In the genomic region with DNA sequence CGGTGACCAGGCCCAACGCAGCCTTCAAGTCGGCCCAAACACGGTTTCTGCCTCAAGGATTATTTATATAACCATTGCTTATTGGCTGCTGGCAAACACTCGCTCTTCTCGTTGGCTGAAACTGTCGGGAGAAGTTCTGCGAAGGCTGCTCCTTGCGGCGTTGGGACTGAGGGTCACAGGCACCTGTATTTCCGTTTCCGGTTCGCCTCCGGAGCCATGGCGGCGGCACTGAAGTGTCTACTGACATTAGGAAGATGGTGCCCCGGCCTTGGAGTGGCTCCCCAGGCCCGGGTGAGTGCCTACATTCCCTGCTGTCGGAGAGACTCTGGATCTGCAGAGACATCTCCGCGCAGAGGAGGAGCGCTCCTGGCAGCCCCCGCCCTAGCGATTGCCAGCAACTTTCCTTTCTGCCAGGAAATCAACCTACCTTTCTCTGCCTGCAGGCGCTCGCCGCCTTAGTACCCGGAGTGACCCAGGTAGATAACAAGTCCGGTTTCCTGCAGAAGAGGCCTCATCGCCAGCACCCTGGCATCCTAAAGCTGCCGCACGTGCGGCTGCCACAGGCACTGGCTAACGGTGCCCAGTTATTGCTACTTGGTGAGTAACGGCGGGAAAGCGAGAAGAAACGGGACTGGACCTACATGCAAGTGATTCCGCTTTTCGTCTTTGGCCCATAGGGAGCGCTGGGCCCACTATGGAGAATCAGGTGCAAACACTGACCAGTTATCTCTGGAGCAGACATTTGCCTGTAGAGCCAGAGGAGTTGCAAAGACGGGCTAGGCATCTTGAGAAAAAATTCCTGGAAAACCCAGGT, we compare ENCODE assay signal across 1 cellular context.
TF ChIP-seq lines count a peak whose summit lies in the region.

TSS of gene METTL17 (plus strand) at position 194 of the 814 bp plus-strand sequence. CDS start at position 217, 23 bp downstream.

TF ChIP-seq in HepG2, 621 proteins besides CTCF, POLR2A, EP300 and RAD21 (continued from another document and continues in another):
- TF ChIP-seq ZKSCAN8 (CRISPR knock-in tag; IDR thresholded peaks at IDR 0.05; ENCODE audit: borderline replicate concordance) (no peak), NKX3-1 (CRISPR knock-in tag; IDR thresholded peaks at IDR 0.05) (0 out of 2 replicates have a peak, but pooled peaks have one; percentile 50), BORCS8-MEF2B (CRISPR knock-in tag; IDR thresholded peaks at IDR 0.05) (peak; percentile 77; the same call in 1 of the 2 replicates), ZKSCAN1 (IDR thresholded peaks at IDR 0.05; ENCODE audit: low read length) (no peak), FOXA3 (CRISPR knock-in tag; IDR thresholded peaks at IDR 0.05) (peak; percentile 17; the same call in 1 of the 2 replicates), JDP2 (CRISPR knock-in tag; IDR thresholded peaks at IDR 0.05; ENCODE audit: borderline replicate concordance) (no peak), FOXM1 (CRISPR knock-in tag; IDR thresholded peaks at IDR 0.05) (no peak), ZFP36 (IDR thresholded peaks at IDR 0.05; ENCODE audit: borderline replicate concordance, low read depth, low read length, partially characterized antibody) (no peak), SP2 (CRISPR knock-in tag; IDR thresholded peaks at IDR 0.05) (peak; percentile 70), SMARCC2 (IDR thresholded peaks at IDR 0.05) (no peak), SOX5 (CRISPR knock-in tag; IDR thresholded peaks at IDR 0.05; ENCODE audit: borderline replicate concordance) (0 out of 2 replicates have a peak, but pooled peaks have one; percentile 21), RXRA (CRISPR knock-in tag; IDR thresholded peaks at IDR 0.05) (peak; percentile 40; the same call in 1 of the 2 replicates), PLRG1 (conservative IDR thresholded peaks at IDR 0.05) (no peak), KMT2A (CRISPR knock-in tag; IDR thresholded peaks at IDR 0.05) (0 out of 2 replicates have a peak, but pooled peaks have one; percentile 47), ZNF205 (CRISPR knock-in tag; IDR thresholded peaks at IDR 0.05) (peak; percentile 45; the same call in 1 of the 2 replicates), IRF1 (CRISPR knock-in tag; IDR thresholded peaks at IDR 0.05; ENCODE audit: low read depth) (no peak), GTF3A (CRISPR knock-in tag; conservative IDR thresholded peaks at IDR 0.05) (no peak), CHD2 (IDR thresholded peaks at IDR 0.05; ENCODE audit: low read depth, low read length) (peak; percentile 64), ZSCAN12 (CRISPR knock-in tag; IDR thresholded peaks at IDR 0.05) (0 out of 2 replicates have a peak, but pooled peaks have one; percentile 18), ZNF740 (CRISPR knock-in tag; IDR thresholded peaks at IDR 0.05) (0 out of 2 replicates have a peak, but pooled peaks have one; percentile 27), CEBPG (CRISPR knock-in tag; IDR thresholded peaks at IDR 0.05) (peak; percentile 29; the same call in 1 of the 2 replicates), PITX1 (CRISPR knock-in tag; IDR thresholded peaks at IDR 0.05) (peak; percentile 71; the same call in 1 of the 2 replicates), ZNF780A (CRISPR knock-in tag; IDR thresholded peaks at IDR 0.05) (no peak), BHLHE40 (IDR thresholded peaks at IDR 0.05; ENCODE audit: low read length) (peak; percentile 44; the same call in 1 of the 2 replicates), ZNF12 (CRISPR knock-in tag; IDR thresholded peaks at IDR 0.05) (no peak), MYPOP (CRISPR knock-in tag; IDR thresholded peaks at IDR 0.05) (no peak; the same call in 1 of the 2 replicates), MTA3 (CRISPR knock-in tag; IDR thresholded peaks at IDR 0.05) (no peak), TFDP1 (CRISPR knock-in tag; IDR thresholded peaks at IDR 0.05; ENCODE audit: borderline replicate concordance) (peak; percentile 74), TEF (CRISPR knock-in tag; IDR thresholded peaks at IDR 0.05) (no peak), ASH2L (IDR thresholded peaks at IDR 0.05; ENCODE audit: insufficient read length, low read depth, low read length) (peak; percentile 93), IRF2 (CRISPR knock-in tag; IDR thresholded peaks at IDR 0.05) (no peak), ZNF549 (CRISPR knock-in tag; IDR thresholded peaks at IDR 0.05) (no peak), POGZ (CRISPR knock-in tag; IDR thresholded peaks at IDR 0.05) (peak; percentile 54; the same call in 1 of the 2 replicates), GATAD1 (CRISPR knock-in tag; IDR thresholded peaks at IDR 0.05) (peak; percentile 96), ZNF788 (CRISPR knock-in tag; IDR thresholded peaks at IDR 0.05; ENCODE audit: borderline replicate concordance) (peak; percentile 77; the same call in 1 of the 2 replicates), SETDB1 (CRISPR knock-in tag; IDR thresholded peaks at IDR 0.05; ENCODE audit: borderline replicate concordance) (peak; percentile 78; the same call in 1 of the 2 replicates), ZC3H4 (CRISPR knock-in tag; IDR thresholded peaks at IDR 0.05; ENCODE audit: borderline replicate concordance) (no peak), KLF15 (CRISPR knock-in tag; IDR thresholded peaks at IDR 0.05; ENCODE audit: borderline replicate concordance) (0 out of 2 replicates have a peak, but pooled peaks have one; percentile 7), TBX3 (IDR thresholded peaks at IDR 0.05; ENCODE audit: borderline replicate concordance) (no peak), ZNF672 (CRISPR knock-in tag; IDR thresholded peaks at IDR 0.05) (no peak), ZNF749 (CRISPR knock-in tag; IDR thresholded peaks at IDR 0.05; ENCODE audit: borderline replicate concordance) (no peak), SOX13 (IDR thresholded peaks at IDR 0.05) (no peak), SOX13 (CRISPR knock-in tag; conservative IDR thresholded peaks at IDR 0.05 in 1 of 2, IDR thresholded peaks at IDR 0.05 in 1 of 2) (peak in 1 of 2 experiments; percentile 20; a peak in 1 of 4 replicates), PHB2 (IDR thresholded peaks at IDR 0.05; ENCODE audit: partially characterized antibody) (no peak)
- TF ChIP-seq, protein P1, sequence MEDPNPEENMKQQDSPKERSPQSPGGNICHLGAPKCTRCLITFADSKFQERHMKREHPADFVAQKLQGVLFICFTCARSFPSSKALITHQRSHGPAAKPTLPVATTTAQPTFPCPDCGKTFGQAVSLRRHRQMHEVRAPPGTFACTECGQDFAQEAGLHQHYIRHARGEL (CRISPR knock-in tag; IDR thresholded peaks at IDR 0.05) = 0 out of 2 replicates have a peak, but pooled peaks have one; percentile 24
- TF ChIP-seq, protein P2, sequence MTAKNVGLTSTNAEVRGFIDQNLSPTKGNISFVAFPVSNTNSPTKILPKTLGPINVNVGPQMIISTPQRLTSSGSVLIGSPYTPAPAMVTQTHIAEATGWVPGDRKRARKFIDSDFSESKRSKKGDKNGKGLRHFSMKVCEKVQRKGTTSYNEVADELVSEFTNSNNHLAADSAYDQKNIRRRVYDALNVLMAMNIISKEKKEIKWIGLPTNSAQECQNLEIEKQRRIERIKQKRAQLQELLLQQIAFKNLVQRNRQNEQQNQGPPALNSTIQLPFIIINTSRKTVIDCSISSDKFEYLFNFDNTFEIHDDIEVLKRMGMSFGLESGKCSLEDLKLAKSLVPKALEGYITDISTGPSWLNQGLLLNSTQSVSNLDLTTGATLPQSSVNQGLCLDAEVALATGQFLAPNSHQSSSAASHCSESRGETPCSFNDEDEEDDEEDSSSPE (CRISPR knock-in tag; IDR thresholded peaks at IDR 0.05) = peak; percentile 56; the same call in 1 of the 2 replicates
- TF ChIP-seq, protein P3, sequence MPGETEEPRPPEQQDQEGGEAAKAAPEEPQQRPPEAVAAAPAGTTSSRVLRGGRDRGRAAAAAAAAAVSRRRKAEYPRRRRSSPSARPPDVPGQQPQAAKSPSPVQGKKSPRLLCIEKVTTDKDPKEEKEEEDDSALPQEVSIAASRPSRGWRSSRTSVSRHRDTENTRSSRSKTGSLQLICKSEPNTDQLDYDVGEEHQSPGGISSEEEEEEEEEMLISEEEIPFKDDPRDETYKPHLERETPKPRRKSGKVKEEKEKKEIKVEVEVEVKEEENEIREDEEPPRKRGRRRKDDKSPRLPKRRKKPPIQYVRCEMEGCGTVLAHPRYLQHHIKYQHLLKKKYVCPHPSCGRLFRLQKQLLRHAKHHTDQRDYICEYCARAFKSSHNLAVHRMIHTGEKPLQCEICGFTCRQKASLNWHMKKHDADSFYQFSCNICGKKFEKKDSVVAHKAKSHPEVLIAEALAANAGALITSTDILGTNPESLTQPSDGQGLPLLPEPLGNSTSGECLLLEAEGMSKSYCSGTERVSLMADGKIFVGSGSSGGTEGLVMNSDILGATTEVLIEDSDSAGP (CRISPR knock-in tag; IDR thresholded peaks at IDR 0.05; ENCODE audit: borderline replicate concordance) = peak; percentile 92
- TF ChIP-seq, protein P4, sequence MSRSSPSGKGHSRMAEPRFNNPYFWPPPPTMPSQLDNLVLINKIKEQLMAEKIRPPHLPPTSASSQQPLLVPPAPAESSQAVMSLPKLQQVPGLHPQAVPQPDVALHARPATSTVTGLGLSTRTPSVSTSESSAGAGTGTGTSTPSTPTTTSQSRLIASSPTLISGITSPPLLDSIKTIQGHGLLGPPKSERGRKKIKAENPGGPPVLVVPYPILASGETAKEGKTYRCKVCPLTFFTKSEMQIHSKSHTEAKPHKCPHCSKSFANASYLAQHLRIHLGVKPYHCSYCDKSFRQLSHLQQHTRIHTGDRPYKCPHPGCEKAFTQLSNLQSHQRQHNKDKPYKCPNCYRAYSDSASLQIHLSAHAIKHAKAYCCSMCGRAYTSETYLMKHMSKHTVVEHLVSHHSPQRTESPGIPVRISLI (CRISPR knock-in tag; IDR thresholded peaks at IDR 0.05; ENCODE audit: borderline replicate concordance) = no peak
- TF ChIP-seq, protein P5, sequence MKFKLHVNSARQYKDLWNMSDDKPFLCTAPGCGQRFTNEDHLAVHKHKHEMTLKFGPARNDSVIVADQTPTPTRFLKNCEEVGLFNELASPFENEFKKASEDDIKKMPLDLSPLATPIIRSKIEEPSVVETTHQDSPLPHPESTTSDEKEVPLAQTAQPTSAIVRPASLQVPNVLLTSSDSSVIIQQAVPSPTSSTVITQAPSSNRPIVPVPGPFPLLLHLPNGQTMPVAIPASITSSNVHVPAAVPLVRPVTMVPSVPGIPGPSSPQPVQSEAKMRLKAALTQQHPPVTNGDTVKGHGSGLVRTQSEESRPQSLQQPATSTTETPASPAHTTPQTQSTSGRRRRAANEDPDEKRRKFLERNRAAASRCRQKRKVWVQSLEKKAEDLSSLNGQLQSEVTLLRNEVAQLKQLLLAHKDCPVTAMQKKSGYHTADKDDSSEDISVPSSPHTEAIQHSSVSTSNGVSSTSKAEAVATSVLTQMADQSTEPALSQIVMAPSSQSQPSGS (CRISPR knock-in tag; IDR thresholded peaks at IDR 0.05) = peak; percentile 43; the same call in 1 of the 2 replicates
- TF ChIP-seq, protein P6, sequence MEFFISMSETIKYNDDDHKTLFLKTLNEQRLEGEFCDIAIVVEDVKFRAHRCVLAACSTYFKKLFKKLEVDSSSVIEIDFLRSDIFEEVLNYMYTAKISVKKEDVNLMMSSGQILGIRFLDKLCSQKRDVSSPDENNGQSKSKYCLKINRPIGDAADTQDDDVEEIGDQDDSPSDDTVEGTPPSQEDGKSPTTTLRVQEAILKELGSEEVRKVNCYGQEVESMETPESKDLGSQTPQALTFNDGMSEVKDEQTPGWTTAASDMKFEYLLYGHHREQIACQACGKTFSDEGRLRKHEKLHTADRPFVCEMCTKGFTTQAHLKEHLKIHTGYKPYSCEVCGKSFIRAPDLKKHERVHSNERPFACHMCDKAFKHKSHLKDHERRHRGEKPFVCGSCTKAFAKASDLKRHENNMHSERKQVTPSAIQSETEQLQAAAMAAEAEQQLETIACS (CRISPR knock-in tag; IDR thresholded peaks at IDR 0.05) = no peak
- TF ChIP-seq, protein P7, sequence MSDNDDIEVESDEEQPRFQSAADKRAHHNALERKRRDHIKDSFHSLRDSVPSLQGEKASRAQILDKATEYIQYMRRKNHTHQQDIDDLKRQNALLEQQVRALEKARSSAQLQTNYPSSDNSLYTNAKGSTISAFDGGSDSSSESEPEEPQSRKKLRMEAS (IDR thresholded peaks at IDR 0.05) = peak; percentile 77
- TF ChIP-seq, protein P8, sequence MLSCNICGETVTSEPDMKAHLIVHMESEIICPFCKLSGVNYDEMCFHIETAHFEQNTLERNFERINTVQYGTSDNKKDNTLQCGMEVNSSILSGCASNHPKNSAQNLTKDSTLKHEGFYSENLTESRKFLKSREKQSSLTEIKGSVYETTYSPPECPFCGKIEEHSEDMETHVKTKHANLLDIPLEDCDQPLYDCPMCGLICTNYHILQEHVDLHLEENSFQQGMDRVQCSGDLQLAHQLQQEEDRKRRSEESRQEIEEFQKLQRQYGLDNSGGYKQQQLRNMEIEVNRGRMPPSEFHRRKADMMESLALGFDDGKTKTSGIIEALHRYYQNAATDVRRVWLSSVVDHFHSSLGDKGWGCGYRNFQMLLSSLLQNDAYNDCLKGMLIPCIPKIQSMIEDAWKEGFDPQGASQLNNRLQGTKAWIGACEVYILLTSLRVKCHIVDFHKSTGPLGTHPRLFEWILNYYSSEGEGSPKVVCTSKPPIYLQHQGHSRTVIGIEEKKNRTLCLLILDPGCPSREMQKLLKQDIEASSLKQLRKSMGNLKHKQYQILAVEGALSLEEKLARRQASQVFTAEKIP (CRISPR knock-in tag; IDR thresholded peaks at IDR 0.05; ENCODE audit: borderline replicate concordance) = no peak
